In the genomic region with DNA sequence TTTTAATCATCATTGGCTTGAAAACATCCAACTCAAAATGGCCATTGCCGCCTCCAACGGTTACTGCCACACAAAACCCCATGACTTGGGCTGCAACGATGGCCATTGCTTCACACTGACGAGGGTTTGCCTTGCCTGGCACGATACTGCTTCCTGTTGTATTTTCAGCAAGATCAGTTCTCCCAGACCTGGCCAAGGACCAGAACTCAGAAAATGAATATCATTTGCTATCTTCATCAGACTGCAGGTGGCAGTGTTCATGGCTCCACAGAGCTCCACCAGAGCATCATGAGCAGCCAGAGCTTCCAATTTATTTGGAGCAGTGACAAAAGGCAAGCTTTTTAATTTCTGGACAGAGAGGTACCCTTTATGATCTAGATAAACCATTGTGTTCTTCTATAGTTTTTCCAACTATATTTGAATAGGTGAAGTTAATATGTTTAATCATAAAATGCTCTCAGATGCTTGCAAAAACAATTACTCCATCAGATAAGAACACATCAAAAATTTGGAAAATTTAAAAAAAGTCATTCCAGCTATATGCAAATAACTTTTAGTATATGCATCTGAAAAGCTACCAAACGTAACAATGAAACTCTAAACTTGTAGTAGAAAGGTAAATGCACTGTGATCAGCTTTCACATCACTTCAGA, we compare ENCODE assay signal across 8 cellular contexts. TPM values are rescaled to one million over a fixed set of nuclear protein-coding genes. Genes with fewer than 3 reads are reported as not detected.
DNase-seq lines count a peak whose midpoint lies in the region; ATAC-seq and TF ChIP-seq lines count a peak whose summit lies in the region.

No MANE protein-coding gene starts in this region.

- H3K4me3 Mint-ChIP-seq in activated CD4-positive, alpha-beta T cell treated with anti-CD3 and anti-CD28 coated beads, Interleukin-2, amount 10 ng/mL, durations not matched to agents 7 days and 5 days = no peak overlapping the region

- 20 to 40% methylated on average over 5 of the region's 6 CpGs for WGBS in gastroesophageal sphincter (ENCODE audit: low coverage in 1 of 2), 2 donors
- 44 to 49% (median 45%) methylated on average over 6 of the region's 6 CpGs for WGBS in ovary, 3 donors

- peak; percentile 86 for DNase-seq in Ammon's horn (ENCODE audit: low spot score)
- peak; percentile 56 for DNase-seq in NCI-H2171 treated with DMSO at 0.1 percent for 48 hours (lab: John Stamatoyannopoulos, UW)
- DNase-seq in activated CD4-positive, alpha-beta T cell treated with anti-CD3 and anti-CD28 coated beads, Interleukin-2, amount 10 ng/mL, durations not matched to agents 7 days and 5 days = peak; percentile 54
- DNase-seq in ovary = peak; percentile 26 to 53 (median 42)
- no peak for DNase-seq in effector CD8-positive, alpha-beta T cell (lab: John Stamatoyannopoulos, UW)

- H3K4me3 ChIP-seq in gastroesophageal sphincter (no peak overlapping the region), ovary (no peak overlapping the region)

- peaks cover 4% of the 10 kb centered on the region for H3K36me3 Mint-ChIP-seq in activated CD4-positive, alpha-beta T cell treated with anti-CD3 and anti-CD28 coated beads, Interleukin-2, amount 10 ng/mL, durations not matched to agents 7 days and 5 days (ENCODE audit: low read depth)

- no peaks in the 10 kb centered on the region for H3K9me3 Mint-ChIP-seq in activated CD4-positive, alpha-beta T cell treated with anti-CD3 and anti-CD28 coated beads, Interleukin-2, amount 10 ng/mL, durations not matched to agents 7 days and 5 days

- ATAC-seq in GM18498 (IDR thresholded peaks at IDR 0.05; ENCODE audit: unreplicated experiment) (peak; percentile 78), HG03060 (IDR thresholded peaks at IDR 0.05; ENCODE audit: low read depth, unreplicated experiment) (peak; percentile 64), gastroesophageal sphincter (peak; percentile 79)

- H3K9me3 ChIP-seq in gastroesophageal sphincter (no peaks in the 10 kb centered on the region), ovary (no peaks in the 10 kb centered on the region)

- TF ChIP-seq POLR2A in gastroesophageal sphincter (IDR thresholded peaks at IDR 0.05) (no peak), ovary (IDR thresholded peaks at IDR 0.05) (no peak)

- peaks cover 0 to 48% (median 8%) of the 10 kb centered on the region in 3 donors for H3K4me1 ChIP-seq in gastroesophageal sphincter
- peaks cover 8% of the 10 kb centered on the region for H3K4me1 ChIP-seq in ovary (ENCODE audit: insufficient read depth)

- H3K27me3 Mint-ChIP-seq in activated CD4-positive, alpha-beta T cell treated with anti-CD3 and anti-CD28 coated beads, Interleukin-2, amount 10 ng/mL, durations not matched to agents 7 days and 5 days = no peaks in the 10 kb centered on the region

- CTCF ChIA-PET in activated CD4-positive, alpha-beta T cell treated with anti-CD3 and anti-CD28 coated beads, Interleukin-2, amount 10 ng/mL, durations not matched to agents 7 days and 5 days (lab: Charles Lee) = interaction anchor here (0.6 to 1.8 kb wide), 9 partner anchors 9 to 458 kb away, joined by 3 to 9 read pairs (median 4); a partner anchor contains a TSS

- peak overlapping the region in 3 of 4 donors; percentile 6 to 39 (median 22) for H3K27ac ChIP-seq in gastroesophageal sphincter
- no peak overlapping the region for H3K27ac ChIP-seq in ovary

- peaks cover 0 to 24% of the 10 kb centered on the region in 2 donors for H3K36me3 ChIP-seq in gastroesophageal sphincter
- no peaks in the 10 kb centered on the region for H3K36me3 ChIP-seq in ovary

- no peak overlapping the region for H3K27ac Mint-ChIP-seq in activated CD4-positive, alpha-beta T cell treated with anti-CD3 and anti-CD28 coated beads, Interleukin-2, amount 10 ng/mL, durations not matched to agents 7 days and 5 days

- POLR2A ChIA-PET in activated CD4-positive, alpha-beta T cell treated with anti-CD3 and anti-CD28 coated beads, Interleukin-2, amount 10 ng/mL, durations not matched to agents 7 days and 5 days (lab: Charles Lee) = interaction anchor here (0.6 kb wide), 1 partner anchor 855 kb away, joined by 3 read pairs; no protein-coding TSS in a partner anchor

- TF ChIP-seq CTCF in gastroesophageal sphincter (IDR thresholded peaks at IDR 0.05) = peak; percentile 32 to 73 (median 66)
- TF ChIP-seq CTCF in ovary (IDR thresholded peaks at IDR 0.05) = no peak

- intact Hi-C loops in ovary (cut with DNase I) = no loop called here

- no peak for TF ChIP-seq EP300 in gastroesophageal sphincter (IDR thresholded peaks at IDR 0.05)
- no peak for TF ChIP-seq EP300 in ovary (IDR thresholded peaks at IDR 0.05)

- peaks cover 19% of the 10 kb centered on the region for H3K4me1 Mint-ChIP-seq in activated CD4-positive, alpha-beta T cell treated with anti-CD3 and anti-CD28 coated beads, Interleukin-2, amount 10 ng/mL, durations not matched to agents 7 days and 5 days

- H3K27me3 ChIP-seq in gastroesophageal sphincter (no peaks in the 10 kb centered on the region), ovary (no peaks in the 10 kb centered on the region)

RNA-seq across cellular contexts. Expression of a gene that starts 10.4 kb away (rescaled TPM):
- total RNA-seq in activated CD4-positive, alpha-beta T cell treated with anti-CD3 and anti-CD28 coated beads, Interleukin-2, amount 10 ng/mL, durations not matched to agents 7 days and 5 days = 1 to 10 TPM; 4.8 to 6.0 TPM
- 10 to 100 TPM; 11.4 to 24.1 (median 16.3) TPM for total RNA-seq in gastroesophageal sphincter
- 10 to 100 TPM in 2 of 7 donors, 1 to 10 TPM in 5; 3.9 to 11.3 (median 7.8) TPM for total RNA-seq in ovary
- polyA plus RNA-seq in ovary = 10 to 100 TPM in 1 of 2 donors, 1 to 10 TPM in 1; 7.3 to 13.4 TPM

RNA-seq across cellular contexts. Expression of a gene that starts 13.0 kb away (rescaled TPM):
- total RNA-seq in activated CD4-positive, alpha-beta T cell treated with anti-CD3 and anti-CD28 coated beads, Interleukin-2, amount 10 ng/mL, durations not matched to agents 7 days and 5 days = under 1 TPM in 1 of 2 experiments, not detected in 1; 0.19 TPM
- total RNA-seq in gastroesophageal sphincter (under 1 TPM in 1 of 4 donors, not detected in 3; 0.15 TPM), ovary (under 1 TPM in 1 of 7 donors, not detected in 6; 0.15 TPM)
- polyA plus RNA-seq in ovary = not detected

RNA-seq across cellular contexts. Expression of a gene that starts 45.6 kb away (rescaled TPM):
- 1 to 10 TPM; 4.5 to 5.2 TPM for total RNA-seq in activated CD4-positive, alpha-beta T cell treated with anti-CD3 and anti-CD28 coated beads, Interleukin-2, amount 10 ng/mL, durations not matched to agents 7 days and 5 days
- total RNA-seq in gastroesophageal sphincter (10 to 100 TPM in 3 of 4 donors, 1 to 10 TPM in 1; 8.2 to 14.9 (median 13.2) TPM), ovary (1 to 10 TPM; 3.0 to 5.6 (median 4.4) TPM)
- polyA plus RNA-seq in ovary = 10 to 100 TPM in 1 of 2 donors, 1 to 10 TPM in 1; 2.8 to 17.9 TPM

Comparison
In these comparisons a context has a peak if more than half of its experiments do, and no peak if none do; other contexts are left out.
1. H3K27ac ChIP-seq: peak in gastroesophageal sphincter (3 of 4); none in ovary (0 of 2).
2. CTCF ChIP-seq: peak in gastroesophageal sphincter (4 of 4); none in ovary (0 of 3).
3. Peak in every context shown above with its lines, with median percentiles within 50 percentile points of each other: ATAC-seq.